In the genomic region with DNA sequence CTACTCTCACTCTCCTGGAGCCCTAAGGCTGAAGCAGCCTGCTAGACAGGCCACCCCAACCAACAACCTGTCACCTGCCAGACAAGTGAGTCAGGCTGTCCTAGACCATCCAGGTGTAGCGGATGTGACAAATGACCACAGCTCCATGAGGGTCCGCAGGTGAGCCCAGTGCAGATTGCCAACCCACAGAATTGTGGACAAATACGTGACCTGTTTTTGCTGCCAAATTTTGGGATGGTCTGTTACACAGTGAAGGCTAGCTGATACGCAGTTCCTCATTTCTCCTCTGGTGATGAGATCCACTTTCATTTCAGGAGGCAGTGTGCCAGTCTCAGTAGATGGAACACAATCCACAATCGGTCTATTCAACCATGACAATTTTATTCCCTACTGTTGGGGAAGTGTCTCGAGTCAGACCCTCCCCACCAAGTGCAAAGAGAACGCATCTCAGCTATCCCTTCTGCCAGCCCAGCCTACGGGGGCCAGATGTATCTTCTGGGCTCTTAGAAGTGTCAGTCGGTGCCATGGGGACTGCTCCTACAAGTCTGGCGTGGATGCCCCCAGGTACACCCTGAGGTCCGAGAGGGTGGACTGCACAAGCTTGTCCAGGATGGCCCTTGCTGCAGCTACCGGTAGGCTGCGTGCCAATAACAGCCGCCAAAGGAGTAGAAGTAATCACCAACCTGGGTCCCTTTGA, we compare ENCODE assay signal across 22 cellular contexts. TPM values are rescaled to one million over a fixed set of nuclear protein-coding genes. Genes with fewer than 3 reads are reported as not detected.
"Had no signal": no experiment of that assay in that cellular context is flagged by ENCODE, and none has a peak within 500 bp of the region (broad histone marks: within the 10 kb centered on the region; RNA-seq: fewer than 3 reads in every experiment).

No MANE protein-coding gene starts in this region.

- H3K27me3 ChIP-seq: thyroid gland had no signal

- H3K4me3 ChIP-seq: coronary artery, esophagus squamous epithelium, gastrocnemius medialis, thyroid gland had no signal

- H3K9me3 Mint-ChIP-seq: activated naive CD4-positive, alpha-beta T cell treated with anti-CD3 and anti-CD28 coated beads, Interleukin-2, amount 10 ng/mL, durations not matched to agents 7 days and 5 days; activated T-cell treated with anti-CD3 and anti-CD28 coated beads, Interleukin-2, amount 50 U/mL, for 72 hours; nephron progenitor cell had no signal

- H3K4me1 ChIP-seq: gastrocnemius medialis had no signal

- H3K27ac Mint-ChIP-seq: activated naive CD4-positive, alpha-beta T cell treated with anti-CD3 and anti-CD28 coated beads, Interleukin-2, amount 10 ng/mL, durations not matched to agents 7 days and 5 days; activated T-cell treated with anti-CD3 and anti-CD28 coated beads, Interleukin-2, amount 50 U/mL, for 72 hours; nephron progenitor cell had no signal

- H3K4me3 Mint-ChIP-seq: activated naive CD4-positive, alpha-beta T cell treated with anti-CD3 and anti-CD28 coated beads, Interleukin-2, amount 10 ng/mL, durations not matched to agents 7 days and 5 days; activated T-cell treated with anti-CD3 and anti-CD28 coated beads, Interleukin-2, amount 50 U/mL, for 72 hours; nephron progenitor cell had no signal

- H3K36me3 ChIP-seq: esophagus squamous epithelium, gastrocnemius medialis, thyroid gland, WERI-Rb-1 had no signal

- ATAC-seq: gastrocnemius medialis, left cardiac atrium had no signal

- H3K27ac ChIP-seq: coronary artery, esophagus squamous epithelium, gastrocnemius medialis, thyroid gland, WERI-Rb-1 had no signal

- H3K9me3 ChIP-seq: esophagus squamous epithelium, gastrocnemius medialis, thyroid gland had no signal

- H3K36me3 Mint-ChIP-seq: activated naive CD4-positive, alpha-beta T cell treated with anti-CD3 and anti-CD28 coated beads, Interleukin-2, amount 10 ng/mL, durations not matched to agents 7 days and 5 days had no signal

- DNase-seq: activated CD4-positive, alpha-beta T cell treated with anti-CD3 and anti-CD28 coated beads, Interleukin-2, amount 50 U/mL, for 48 hours; activated CD4-positive, CD25-positive, alpha-beta regulatory T cell treated with anti-CD3 and anti-CD28 coated beads, Interleukin-2, amount 50 U/mL, for 72 hours; activated effector memory CD4-positive, alpha-beta T cell treated with anti-CD3 and anti-CD28 coated beads, Interleukin-2, amount 50 U/mL, for 16 hours; activated naive CD4-positive, alpha-beta T cell treated with anti-CD3 and anti-CD28 coated beads, Interleukin-2, amount 10 ng/mL, durations not matched to agents 7 days and 5 days; activated T-cell treated with anti-CD3 and anti-CD28 coated beads, Interleukin-2, amount 50 U/mL, for 72 hours; amygdala; cerebellar nuclear complex; esophagus squamous epithelium; gastrocnemius medialis; head of caudate nucleus; islet precursor cell; left cardiac atrium; nephron progenitor cell; nucleus accumbens; stimulated activated CD4-positive, alpha-beta T cell treated with anti-CD3 and anti-CD28 coated beads, Interleukin-4, amount 100 ng/mL, for 1 hour; stimulated activated naive CD4-positive, alpha-beta T cell treated with Interleukin-2 at 50 U/mL for 16 hours; substantia nigra; thyroid gland; WERI-Rb-1 had no signal

RNA-seq across cellular contexts. Expression of gene TMEM240, which starts 42.7 kb away (rescaled TPM):
- total RNA-seq: mononuclear cell, myocyte had no signal
